12 cellular contexts compared by ENCODE assay signal in genomic region chr11:76232026-76232665, GRCh38. TPM values are rescaled to one million over a fixed set of nuclear protein-coding genes. Genes with fewer than 3 reads are reported as not detected.
DNase-seq lines count a peak whose midpoint lies in the region; ATAC-seq and TF ChIP-seq lines count a peak whose summit lies in the region.
"Had no signal": no experiment of that assay in that cellular context is flagged by ENCODE, and none has a peak within 500 bp of the region (broad histone marks: within the 10 kb centered on the region; RNA-seq: fewer than 3 reads in every experiment).

No MANE protein-coding gene starts in this region.

- H3K4me1 Mint-ChIP-seq in activated T-cell treated with anti-CD3 and anti-CD28 coated beads, Interleukin-2, amount 50 U/mL, for 4 hours (ENCODE audit: low read depth), result peaks cover 38% of the 10 kb centered on the region

- H3K4me1 ChIP-seq in KMS-11 (ENCODE audit: low read depth, poor library complexity, severe bottlenecking) (peaks cover 76% of the 10 kb centered on the region), mucosa of descending colon (ENCODE audit: low read depth) (peaks cover 24% of the 10 kb centered on the region)

- H3K79me2 ChIP-seq in KMS-11 (ENCODE audit: insufficient read depth, low read depth), result no peaks in the 10 kb centered on the region

- H3K9ac ChIP-seq in KMS-11, result peak overlapping the region; percentile 68

- H3K9me3 Mint-ChIP-seq in activated T-cell treated with anti-CD3 and anti-CD28 coated beads, Interleukin-2, amount 50 U/mL, for 4 hours, result no peaks in the 10 kb centered on the region

- H3K9me3 ChIP-seq in mucosa of descending colon, result no peaks in the 10 kb centered on the region

- H3K27ac ChIP-seq in KMS-11, result peak overlapping the region; percentile 90

- H3K27me3 ChIP-seq in GM06990 (replicated peaks; ENCODE audit: control insufficient read depth, insufficient read depth, low read length) (no peaks in the 10 kb centered on the region; the same call in 1 of the 2 replicates), KMS-11 (ENCODE audit: insufficient read depth, low read depth) (no peaks in the 10 kb centered on the region)

- TF ChIP-seq CTCF in GM06990 (IDR thresholded peaks at IDR 0.05; ENCODE audit: insufficient read depth, low read length, poor library complexity, severe bottlenecking) (no peak), KMS-11 (conservative IDR thresholded peaks at IDR 0.05; ENCODE audit: low read depth, low read length) (no peak), mucosa of descending colon (IDR thresholded peaks at IDR 0.05) (no peak)

- no peaks in the 10 kb centered on the region for H3K36me3 Mint-ChIP-seq in activated T-cell treated with anti-CD3 and anti-CD28 coated beads, Interleukin-2, amount 50 U/mL, for 4 hours (ENCODE audit: insufficient read depth)

- intact Hi-C loops in mucosa of descending colon (cut with DNase I, micrococcal nuclease), result no loop called here

- H3K4me3 Mint-ChIP-seq in activated T-cell treated with anti-CD3 and anti-CD28 coated beads, Interleukin-2, amount 50 U/mL, for 4 hours, result peak overlapping the region; percentile 50
- H3K4me3 Mint-ChIP-seq: GM23338 had no signal

- peak; percentile 47 for DNase-seq in GM06990 (ENCODE audit: extremely low read depth, insufficient read length)
- no peak for DNase-seq in activated T-cell treated with anti-CD3 and anti-CD28 coated beads, Interleukin-2, amount 50 U/mL, for 4 hours
- DNase-seq in mucosa of descending colon, result peak in 2 of 3 donors; percentile 28 to 44
- DNase-seq in OCI-M2 (lab: John Stamatoyannopoulos, UW; ENCODE audit: unreplicated experiment), result no peak
- DNase-seq in RPMI8226, result no peak
- DNase-seq in NCI-H510A treated with DMSO at 0.1 percent for 48 hours (lab: John Stamatoyannopoulos, UW), result no peak
- DNase-seq: DMS 273 treated with DMSO at 0.1 percent for 48 hours, occipital lobe, T1000 had no signal

- peaks cover 1% of the 10 kb centered on the region for H3K27me3 Mint-ChIP-seq in activated T-cell treated with anti-CD3 and anti-CD28 coated beads, Interleukin-2, amount 50 U/mL, for 4 hours (ENCODE audit: low read depth)

- no peaks in the 10 kb centered on the region for H4K20me1 ChIP-seq in KMS-11 (ENCODE audit: insufficient read depth)

- H3K4me3 ChIP-seq in GM06990 (replicated peaks; ENCODE audit: low read depth, low read length) (no peak overlapping the region), KMS-11 (IDR thresholded peaks at IDR 0.05; ENCODE audit: insufficient read depth, low read depth, low read length) (no peak overlapping the region), mucosa of descending colon (no peak overlapping the region)
- H3K4me3 ChIP-seq: GM23338 had no signal

- H3K36me3 ChIP-seq in GM06990 (ENCODE audit: control insufficient read depth, insufficient read depth, low read length) (no peaks in the 10 kb centered on the region), KMS-11 (ENCODE audit: insufficient read depth) (no peaks in the 10 kb centered on the region), mucosa of descending colon (ENCODE audit: low read depth) (no peaks in the 10 kb centered on the region)

- H3K4me2 ChIP-seq in KMS-11, result peak overlapping the region; percentile 72
- H3K4me2 ChIP-seq: GM23338 had no signal

- peak in 1 of 2 donors; percentile 2 for ATAC-seq in activated T-cell treated with anti-CD3 and anti-CD28 coated beads, Interleukin-2, amount 50 U/mL, for 4 hours
- ATAC-seq in mucosa of descending colon (no peak), HG02852 (IDR thresholded peaks at IDR 0.05; ENCODE audit: unreplicated experiment) (no peak)
- ATAC-seq: GM23338 had no signal

- H2AFZ ChIP-seq in KMS-11 (ENCODE audit: low read depth), result peak overlapping the region; percentile 75
- H2AFZ ChIP-seq: GM23338 had no signal

RNA-seq across cellular contexts. Expression of gene WNT11, which starts 25.8 kb away (rescaled TPM):
- under 1 TPM in 1 of 3 donors, not detected in 2; 0.26 TPM for total RNA-seq in activated T-cell treated with anti-CD3 and anti-CD28 coated beads, Interleukin-2, amount 50 U/mL, for 4 hours
- total RNA-seq in mucosa of descending colon, result 1 to 10 TPM; 3.4 to 5.7 (median 5.2) TPM

Comparison
In these comparisons a context has a peak if more than half of its experiments do, and no peak if none do; other contexts are left out.
1. DNase-seq: peak in GM06990 (single experiment) and mucosa of descending colon (2 of 3); none in activated T-cell treated with anti-CD3 and anti-CD28 coated beads, Interleukin-2, amount 50 U/mL, for 4 hours (single experiment), OCI-M2 (single experiment), RPMI8226 (single experiment) and NCI-H510A treated with DMSO at 0.1 percent for 48 hours (single experiment).